ENCODE assay signal across 2 cellular contexts in genomic region chr15:39804026-39804425, GRCh38.
TF ChIP-seq lines count a peak whose summit lies in the region.

No MANE protein-coding gene starts in this region.

TF ChIP-seq in K562, 482 proteins besides CTCF, POLR2A, EP300 and RAD21:
- TF ChIP-seq CEBPB (tag; IDR thresholded peaks at IDR 0.05) (peak; percentile 89), TRIM25 (IDR thresholded peaks at IDR 0.05; ENCODE audit: borderline replicate concordance) (no peak), ATF3 (IDR thresholded peaks at IDR 0.05) (peak; percentile 46; the same call in 1 of the 2 replicates), ATF3 (CRISPR knock-in tag; conservative IDR thresholded peaks at IDR 0.05) (no peak), CEBPG (CRISPR knock-in tag; IDR thresholded peaks at IDR 0.05) (no peak), CEBPG (tag; conservative IDR thresholded peaks at IDR 0.05 in 1 of 2, IDR thresholded peaks at IDR 0.05 in 1 of 2) (peak; percentile 79 to 86), NR2C2 (CRISPR knock-in tag; IDR thresholded peaks at IDR 0.05) (no peak), NR2C2 (tag; IDR thresholded peaks at IDR 0.05) (0 out of 2 replicates have a peak, but pooled peaks have one; percentile 26), COPS2 (conservative IDR thresholded peaks at IDR 0.05) (no peak)

TF ChIP-seq in HepG2, 621 proteins besides CTCF, POLR2A, EP300 and RAD21:
- no peak for TF ChIP-seq ZNF10 (CRISPR knock-in tag; IDR thresholded peaks at IDR 0.05; ENCODE audit: borderline replicate concordance, low read depth)
- TF ChIP-seq HNRNPL (IDR thresholded peaks at IDR 0.05; ENCODE audit: low read depth, low read length), result no peak
- TF ChIP-seq ZBTB25 (CRISPR knock-in tag; IDR thresholded peaks at IDR 0.05), result no peak
- TF ChIP-seq POLR2G (IDR thresholded peaks at IDR 0.05; ENCODE audit: low read depth, low read length), result no peak
- TF ChIP-seq ZNF775 (CRISPR knock-in tag; IDR thresholded peaks at IDR 0.05; ENCODE audit: borderline replicate concordance), result no peak
- TF ChIP-seq RARA (CRISPR knock-in tag; IDR thresholded peaks at IDR 0.05), result peak; percentile 83
- TF ChIP-seq REST (IDR thresholded peaks at IDR 0.05; ENCODE audit: borderline replicate concordance in 1 of 2, low read depth in 1 of 2, low read length in 2 of 2), result no peak
- TF ChIP-seq GLI4 (CRISPR knock-in tag; IDR thresholded peaks at IDR 0.05; ENCODE audit: borderline replicate concordance), result no peak
- TF ChIP-seq RFX3 (CRISPR knock-in tag; IDR thresholded peaks at IDR 0.05), result no peak
- TF ChIP-seq TRIM24 (CRISPR knock-in tag; IDR thresholded peaks at IDR 0.05), result no peak
- TF ChIP-seq PCBP1 (IDR thresholded peaks at IDR 0.05; ENCODE audit: borderline replicate concordance, low read depth, low read length), result no peak
- no peak for TF ChIP-seq NR2F6 (IDR thresholded peaks at IDR 0.05)
- TF ChIP-seq NR2F6 (CRISPR knock-in tag; IDR thresholded peaks at IDR 0.05), result no peak
- peak; percentile 40; the same call in 1 of the 2 replicates for TF ChIP-seq FOXA3 (CRISPR knock-in tag; IDR thresholded peaks at IDR 0.05)
- peak; percentile 13; the same call in 1 of the 2 replicates for TF ChIP-seq CEBPG (CRISPR knock-in tag; IDR thresholded peaks at IDR 0.05)
- no peak for TF ChIP-seq POLR2AphosphoS2 (IDR thresholded peaks at IDR 0.05; ENCODE audit: low read depth, low read length)
- TF ChIP-seq NCOA2 (CRISPR knock-in tag; IDR thresholded peaks at IDR 0.05), result no peak
- TF ChIP-seq CEBPB (IDR thresholded peaks at IDR 0.05; ENCODE audit: borderline replicate concordance, low read depth, low read length), result peak; percentile 82
- peak in 1 of 2 experiments; percentile 57; a peak in 2 of 4 replicates for TF ChIP-seq ATF4 (CRISPR knock-in tag; IDR thresholded peaks at IDR 0.05)
- TF ChIP-seq PLSCR1 (CRISPR knock-in tag; IDR thresholded peaks at IDR 0.05; ENCODE audit: borderline replicate concordance), result no peak
- no peak for TF ChIP-seq ZNF337 (CRISPR knock-in tag; IDR thresholded peaks at IDR 0.05; ENCODE audit: borderline replicate concordance, low read depth)
- TF ChIP-seq ATF7 (IDR thresholded peaks at IDR 0.05), result no peak
- TF ChIP-seq ATF7 (CRISPR knock-in tag; IDR thresholded peaks at IDR 0.05), result no peak
- no peak for TF ChIP-seq NR2C2 (CRISPR knock-in tag; IDR thresholded peaks at IDR 0.05; ENCODE audit: borderline replicate concordance)
